Comparison of ENCODE assay signal across 1 cellular context in genomic region chr4:16931336-16931735, GRCh38.
TF ChIP-seq lines count a peak whose summit lies in the region.

No MANE protein-coding gene starts in this region.

TF ChIP-seq in H1, 55 proteins besides CTCF, POLR2A, EP300 and RAD21:
- TF ChIP-seq RFX5 (IDR thresholded peaks at IDR 0.05; ENCODE audit: borderline replicate concordance, low read depth, low read length) (no peak), KDM5A (IDR thresholded peaks at IDR 0.05; ENCODE audit: low read length) (no peak), TAF7 (optimal IDR thresholded peaks at IDR 0.05; ENCODE audit: borderline replicate concordance, low read depth, low read length) (no peak), USF2 (IDR thresholded peaks at IDR 0.05; ENCODE audit: low read length) (no peak), CBX5 (IDR thresholded peaks at IDR 0.05; ENCODE audit: low read depth, low read length) (no peak), KDM1A (IDR thresholded peaks at IDR 0.05; ENCODE audit: borderline replicate concordance, low read length) (no peak), SAP30 (IDR thresholded peaks at IDR 0.05; ENCODE audit: insufficient read depth, insufficient replicate concordance, low read length) (no peak), EZH2 (IDR thresholded peaks at IDR 0.05; ENCODE audit: low read depth, low read length, severe bottlenecking) (no peak), POLR2AphosphoS5 (IDR thresholded peaks at IDR 0.05; ENCODE audit: low read depth, low read length) (no peak), HDAC2 (IDR thresholded peaks at IDR 0.05; ENCODE audit: borderline replicate concordance in 1 of 2, low read depth in 2 of 2, low read length in 2 of 2) (no peak)
